Comparison of ENCODE assay signal across 9 cellular contexts in genomic region chr13:40590112-40590862, GRCh38.
DNase-seq lines count a peak whose midpoint lies in the region; ATAC-seq, FAIRE-seq and TF ChIP-seq lines count a peak whose summit lies in the region.
"Had no signal": no experiment of that assay in that cellular context is flagged by ENCODE, and none has a peak within 500 bp of the region (broad histone marks: within the 10 kb centered on the region; RNA-seq: fewer than 3 reads in every experiment).

No MANE protein-coding gene starts in this region.

- H3K4me1 Mint-ChIP-seq in effector memory CD8-positive, alpha-beta T cell (ENCODE audit: low read depth in 2 of 2): peaks cover 63 to 79% of the 10 kb centered on the region in 2 donors

- H3K79me1 ChIP-seq in trophoblast cell (ENCODE audit: low read length): peaks cover 10% of the 10 kb centered on the region

- H3K27ac Mint-ChIP-seq in effector memory CD8-positive, alpha-beta T cell: peak overlapping the region; percentile 31 to 64

- H3K27me3 ChIP-seq in Loucy (ENCODE audit: insufficient read depth, low read length, poor library complexity, severe bottlenecking) (no peaks in the 10 kb centered on the region), trophoblast cell (ENCODE audit: insufficient read depth, low read length) (no peaks in the 10 kb centered on the region)

- H3K4me2 ChIP-seq in Loucy (ENCODE audit: low read depth, low read length, poor library complexity, severe bottlenecking): peak overlapping the region; percentile 57
- no peak overlapping the region for H3K4me2 ChIP-seq in trophoblast cell (ENCODE audit: low read length)

- H3K4me1 ChIP-seq in Loucy (ENCODE audit: insufficient read depth, low read length, poor library complexity, severe bottlenecking): peaks cover 40% of the 10 kb centered on the region
- H3K4me1 ChIP-seq in trophoblast cell (ENCODE audit: control insufficient read depth in 1 of 2, insufficient read depth in 2 of 2, low read length in 2 of 2): peaks cover 19 to 36% of the 10 kb centered on the region in 2 experiments
- H3K4me1 ChIP-seq in kidney (ENCODE audit: control insufficient read depth in 1 of 2, insufficient read depth in 1 of 2, low read depth in 1 of 2, low read length in 2 of 2): peaks cover 36 to 52% of the 10 kb centered on the region in 2 donors

- intact Hi-C loops in kidney (cut with DNase I): no loop called here

- peak; percentile 5 for FAIRE-seq in GM12892 (lab: Jason Lieb, UNC)
- FAIRE-seq in kidney (lab: Jason Lieb, UNC): no peak

- peak overlapping the region; percentile 46 for H3K9ac ChIP-seq in Loucy (ENCODE audit: low read depth, low read length, poor library complexity, severe bottlenecking)
- no peak overlapping the region for H3K9ac ChIP-seq in trophoblast cell (ENCODE audit: low read length)
- H3K9ac ChIP-seq in kidney (ENCODE audit: low read length in 2 of 2): no peak overlapping the region

- DNase-seq in GM12892 (ENCODE audit: insufficient read length) (no peak), trophoblast cell (no peak), kidney (no peak), DMS79 treated with DMSO at 0.1 percent for 48 hours (lab: John Stamatoyannopoulos, UW) (no peak), NCI-H774 (lab: John Stamatoyannopoulos, UW) (no peak), NCI-H526 treated with DMSO at 0.1 percent for 48 hours (lab: John Stamatoyannopoulos, UW) (no peak)
- no peak for DNase-seq in effector memory CD8-positive, alpha-beta T cell
- DNase-seq: activated effector memory CD4-positive, alpha-beta T cell treated with anti-CD3 and anti-CD28 coated beads, Interleukin-2, amount 50 U/mL, for 16 hours had no signal

- no peak for ATAC-seq in effector memory CD8-positive, alpha-beta T cell (replicated peaks)

- H4K12ac ChIP-seq in trophoblast cell (ENCODE audit: low read depth, low read length): no peak overlapping the region

- TF ChIP-seq CTCF in Loucy (conservative IDR thresholded peaks at IDR 0.05; ENCODE audit: low read length): no peak
- no peak for TF ChIP-seq CTCF in kidney (IDR thresholded peaks at IDR 0.05; ENCODE audit: borderline replicate concordance, extremely low read depth, insufficient read depth)

- H3K4me3 Mint-ChIP-seq in effector memory CD8-positive, alpha-beta T cell: peak overlapping the region in 1 of 2 donors; percentile 70

- no peak overlapping the region for H3K18ac ChIP-seq in trophoblast cell (ENCODE audit: low read length)

- no peak overlapping the region for H4K91ac ChIP-seq in trophoblast cell (ENCODE audit: low read depth, low read length)

- H3K4me3 ChIP-seq in Loucy (ENCODE audit: low read length, poor library complexity, severe bottlenecking) (peak overlapping the region; percentile 31), trophoblast cell (ENCODE audit: low read depth, low read length) (no peak overlapping the region), kidney (ENCODE audit: low read length in 2 of 2) (no peak overlapping the region)

- H3K36me3 ChIP-seq in Loucy (ENCODE audit: insufficient read depth, low read length) (no peaks in the 10 kb centered on the region), trophoblast cell (ENCODE audit: control insufficient read depth in 1 of 2, insufficient read depth in 2 of 2, low read length in 2 of 2) (no peaks in the 10 kb centered on the region), kidney (ENCODE audit: control insufficient read depth in 1 of 2, insufficient read depth in 2 of 2, low read length in 2 of 2) (no peaks in the 10 kb centered on the region)

- H3K36me3 Mint-ChIP-seq in effector memory CD8-positive, alpha-beta T cell (ENCODE audit: insufficient read depth): peaks cover 11% of the 10 kb centered on the region

- no peak overlapping the region for H2BK120ac ChIP-seq in trophoblast cell (ENCODE audit: insufficient read depth, low read length, poor library complexity)

- no CpG with 5 or more reads among the region's 8 CpGs for WGBS in trophoblast cell (ENCODE audit: extremely low coverage, insufficient coverage, insufficient read length)

- no peak for TF ChIP-seq POLR2A in GM12892 (IDR thresholded peaks at IDR 0.05; ENCODE audit: low read depth, low read length)

- no peaks in the 10 kb centered on the region for H3K27me3 Mint-ChIP-seq in effector memory CD8-positive, alpha-beta T cell

- H3K79me2 ChIP-seq in Loucy (ENCODE audit: insufficient read depth, low read length) (peaks cover 15% of the 10 kb centered on the region; the same call in 1 of the 2 replicates), trophoblast cell (ENCODE audit: control insufficient read depth, insufficient read depth, low read length, poor library complexity) (peaks cover 7% of the 10 kb centered on the region)

- no peak overlapping the region for H4K8ac ChIP-seq in trophoblast cell (ENCODE audit: low read depth, low read length)

- no peaks in the 10 kb centered on the region for H3K9me3 ChIP-seq in Loucy (ENCODE audit: insufficient read depth, low read depth, low read length)
- H3K9me3 ChIP-seq in trophoblast cell (ENCODE audit: insufficient read depth, low read depth, low read length): no peaks in the 10 kb centered on the region
- no peaks in the 10 kb centered on the region for H3K9me3 ChIP-seq in kidney (ENCODE audit: control insufficient read depth in 1 of 2, low read length in 2 of 2)

- H3K9me2 ChIP-seq in Loucy (replicated peaks; ENCODE audit: low read depth, low read length): no peaks in the 10 kb centered on the region

- H2AK5ac ChIP-seq in trophoblast cell (ENCODE audit: low read length): no peak overlapping the region

- H2BK12ac ChIP-seq in trophoblast cell (ENCODE audit: low read length): no peak overlapping the region

- no peak overlapping the region for H2BK5ac ChIP-seq in trophoblast cell (ENCODE audit: low read depth, low read length, poor library complexity)

- H2AFZ ChIP-seq in Loucy (ENCODE audit: low read length): no peak overlapping the region
- H2AFZ ChIP-seq in trophoblast cell (ENCODE audit: insufficient read depth, low read length, poor library complexity): no peak overlapping the region

- H4K20me1 ChIP-seq in Loucy (ENCODE audit: insufficient read depth, low read length, poor library complexity, severe bottlenecking): no peaks in the 10 kb centered on the region

- H3K27ac ChIP-seq in trophoblast cell (ENCODE audit: low read depth, low read length) (peak overlapping the region; percentile 83), kidney (ENCODE audit: low read depth in 2 of 2, low read length in 2 of 2) (peak overlapping the region in 1 of 2 donors; percentile 14)

- peaks cover 5% of the 10 kb centered on the region; the same call in 1 of the 2 replicates for H3F3A ChIP-seq in Loucy (ENCODE audit: low read depth)

- H3K9me3 Mint-ChIP-seq in effector memory CD8-positive, alpha-beta T cell: no peaks in the 10 kb centered on the region

- H3K4ac ChIP-seq in trophoblast cell (ENCODE audit: low read depth, low read length): no peak overlapping the region

- no peak overlapping the region for H3K14ac ChIP-seq in trophoblast cell (ENCODE audit: low read length)

- no peak overlapping the region for H3K23ac ChIP-seq in trophoblast cell (ENCODE audit: low read length)
